Comparison of ENCODE assay signal across 9 cellular contexts in the genomic region with DNA sequence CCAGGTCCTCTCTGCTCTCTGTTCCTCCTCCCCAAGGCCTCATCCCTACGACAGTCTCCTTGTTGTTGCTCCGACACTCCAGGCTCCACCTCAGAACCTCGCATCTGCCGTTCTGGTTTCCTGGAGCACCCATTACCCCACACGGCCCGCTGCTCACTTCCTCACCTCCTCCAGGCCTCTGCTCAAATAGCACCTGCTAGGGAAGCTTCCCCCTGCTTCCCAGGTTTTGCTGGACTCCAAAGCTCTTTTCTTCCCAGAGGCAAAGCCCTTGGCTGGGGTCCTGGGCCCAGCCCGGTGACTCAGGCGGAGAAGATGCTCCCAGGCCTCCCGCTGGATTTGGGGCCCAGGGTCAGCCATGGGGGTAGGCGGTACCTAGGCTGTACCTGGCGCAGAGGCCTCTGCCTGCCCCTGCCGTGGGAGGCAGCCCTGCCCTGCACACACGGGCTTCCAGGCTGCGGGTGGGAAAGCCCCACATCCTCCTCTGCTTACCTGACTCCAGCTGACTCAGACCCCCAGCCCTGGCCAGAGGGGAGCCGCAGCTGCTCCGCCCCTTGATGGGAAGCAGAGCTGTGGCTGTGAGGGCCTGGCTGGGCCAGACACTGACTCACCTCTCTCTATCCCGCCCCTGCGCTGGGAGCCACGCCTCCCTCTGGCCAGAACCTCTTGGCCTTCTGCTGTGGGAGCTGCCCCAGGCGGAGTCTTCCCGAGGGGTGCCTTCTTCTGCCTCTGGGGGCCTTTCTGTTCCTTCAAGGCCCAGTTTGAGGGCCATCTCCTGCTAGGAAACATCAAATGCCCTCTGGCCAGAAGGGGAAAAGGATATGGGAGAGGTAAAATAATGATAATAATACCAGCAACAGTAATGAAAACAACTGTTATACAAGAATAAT.
DNase-seq lines count a peak whose midpoint lies in the region; ATAC-seq, FAIRE-seq and TF ChIP-seq lines count a peak whose summit lies in the region.
"Had no signal": no experiment of that assay in that cellular context is flagged by ENCODE, and none has a peak within 500 bp of the region (broad histone marks: within the 10 kb centered on the region; RNA-seq: fewer than 3 reads in every experiment).

No MANE protein-coding gene starts in this region.

- peak overlapping the region; percentile 28 for H3K27ac Mint-ChIP-seq in dendritic cell treated with granulocyte-macrophage colony-stimulating factor and Interleukin-4, amounts not matched to agents 40 ng/mL and 50 ng/mL, for 4 days

- H3K9me3 ChIP-seq in PC-3 (ENCODE audit: low read length), result no peaks in the 10 kb centered on the region
- no peaks in the 10 kb centered on the region for H3K9me3 ChIP-seq in mesodermal cell (ENCODE audit: control insufficient read depth, low read length)

- CTCF ChIA-PET in PC-3 (lab: Charles Lee), result interaction anchor here (0.5 to 1.5 kb wide), 3 partner anchors 37 to 404 kb away, joined by 3 to 4 read pairs (median 3); no protein-coding TSS in a partner anchor

- H3F3A ChIP-seq in PC-3 (ENCODE audit: low read length, unreplicated experiment), result no peaks in the 10 kb centered on the region

- DNase-seq in ELR (ENCODE audit: low read depth), result peak; percentile 98
- DNase-seq in PC-3, result peak; percentile 98
- DNase-seq in urothelium cell line (ENCODE audit: low spot score), result peak; percentile 99
- no peak for DNase-seq in OCI-M2 (lab: John Stamatoyannopoulos, UW; ENCODE audit: unreplicated experiment)
- no peak for DNase-seq in D721Med (ENCODE audit: insufficient read length, low spot score)
- no peak for DNase-seq in putamen (ENCODE audit: low spot score)

- H3K4me3 ChIP-seq in PC-3 (ENCODE audit: low read length), result peak overlapping the region; percentile 57
- no peak overlapping the region for H3K4me3 ChIP-seq in mesodermal cell (ENCODE audit: extremely low read depth, insufficient read depth, low read length, poor library complexity, severe bottlenecking)

- peak; percentile 40 for FAIRE-seq in urothelium cell line (lab: Jason Lieb, UNC)
- no peak for FAIRE-seq in D721Med (lab: Jason Lieb, UNC)

- H3K9ac ChIP-seq in PC-3 (ENCODE audit: low read length), result peak overlapping the region; percentile 84
- H3K9ac ChIP-seq: parathyroid adenoma had no signal

- peaks cover 17% of the 10 kb centered on the region for H3K79me2 ChIP-seq in PC-3 (ENCODE audit: low read length)
- H3K79me2 ChIP-seq: parathyroid adenoma had no signal

- H3K4me2 ChIP-seq in PC-3 (ENCODE audit: low read length), result peak overlapping the region; percentile 81

- H3K9me3 Mint-ChIP-seq in dendritic cell treated with granulocyte-macrophage colony-stimulating factor and Interleukin-4, amounts not matched to agents 40 ng/mL and 50 ng/mL, for 4 days, result no peaks in the 10 kb centered on the region

- peak overlapping the region; percentile 8; the same call in 1 of the 2 replicates for H2AFZ ChIP-seq in PC-3 (ENCODE audit: low read length)
- H2AFZ ChIP-seq: parathyroid adenoma had no signal

- no peaks in the 10 kb centered on the region for H3K9me2 ChIP-seq in PC-3 (replicated peaks; ENCODE audit: low read length)

- ATAC-seq in PC-3, result peak; percentile 98

- H3K27ac ChIP-seq in PC-3 (ENCODE audit: low read length) (peak overlapping the region; percentile 93), mesodermal cell (ENCODE audit: low read depth, low read length, severe bottlenecking) (peak overlapping the region; percentile 70)
- H3K27ac ChIP-seq: parathyroid adenoma had no signal

- H3K4me1 ChIP-seq in PC-3 (ENCODE audit: insufficient read depth, low read length) (peaks cover 25% of the 10 kb centered on the region), mesodermal cell (ENCODE audit: control insufficient read depth, insufficient read depth, low read length, poor library complexity, severe bottlenecking) (peaks cover 17% of the 10 kb centered on the region)
- H3K4me1 ChIP-seq: parathyroid adenoma had no signal

- no peaks in the 10 kb centered on the region for H3K36me3 Mint-ChIP-seq in dendritic cell treated with granulocyte-macrophage colony-stimulating factor and Interleukin-4, amounts not matched to agents 40 ng/mL and 50 ng/mL, for 4 days (ENCODE audit: low read depth)

- no peaks in the 10 kb centered on the region for H3K27me3 ChIP-seq in PC-3 (ENCODE audit: low read length)

- H3K36me3 ChIP-seq in PC-3 (ENCODE audit: low read depth, low read length), result no peaks in the 10 kb centered on the region
- H3K36me3 ChIP-seq in mesodermal cell (ENCODE audit: control insufficient read depth, insufficient read depth, low read length), result no peaks in the 10 kb centered on the region

- POLR2A ChIA-PET in PC-3 (lab: Charles Lee; ENCODE audit: unreplicated experiment), result interaction anchor here (0.7 kb wide), 1 partner anchor 32 kb away, joined by 3 read pairs; no protein-coding TSS in a partner anchor

- peaks cover 15% of the 10 kb centered on the region for H3K27me3 Mint-ChIP-seq in dendritic cell treated with granulocyte-macrophage colony-stimulating factor and Interleukin-4, amounts not matched to agents 40 ng/mL and 50 ng/mL, for 4 days

- H3K4me3 Mint-ChIP-seq in dendritic cell treated with granulocyte-macrophage colony-stimulating factor and Interleukin-4, amounts not matched to agents 40 ng/mL and 50 ng/mL, for 4 days, result no peak overlapping the region

- no peaks in the 10 kb centered on the region for H4K20me1 ChIP-seq in PC-3 (ENCODE audit: low read length)

- H3K4me1 Mint-ChIP-seq in dendritic cell treated with granulocyte-macrophage colony-stimulating factor and Interleukin-4, amounts not matched to agents 40 ng/mL and 50 ng/mL, for 4 days (ENCODE audit: low read depth), result peaks cover 43% of the 10 kb centered on the region

- intact Hi-C loops in PC-3 (cut with micrococcal nuclease), result loop anchor here (5.0 kb wide), 2 partner anchors 56 to 101 kb away; no protein-coding TSS in a partner anchor
- intact Hi-C loops in dendritic cell treated with granulocyte-macrophage colony-stimulating factor and Interleukin-4, amounts not matched to agents 40 ng/mL and 50 ng/mL, for 4 days (cut with micrococcal nuclease), result no loop called here

- 37 to 46% methylated on average over 18 to 21 of the region's 21 CpGs for WGBS in mesodermal cell (ENCODE audit: insufficient coverage in 2 of 2), 2 experiments

- TSS peak; percentile 72 for BruUV-seq in PC-3 (replicated peaks; lab: Mats Ljungman, UMichigan)

- TF ChIP-seq CTCF in PC-3 (conservative IDR thresholded peaks at IDR 0.05; ENCODE audit: low read depth, low read length), result no peak
- no peak for TF ChIP-seq CTCF in D721Med (IDR thresholded peaks at IDR 0.05; ENCODE audit: insufficient read depth, missing control alignments)

Comparison
In these comparisons a context has a peak if more than half of its experiments do, and no peak if none do; other contexts are left out.
1. DNase-seq: peak in ELR (single experiment), PC-3 (single experiment) and urothelium cell line (single experiment); none in OCI-M2 (single experiment), D721Med (single experiment) and putamen (single experiment).